ENCODE assay signal across 14 cellular contexts in the genomic region with DNA sequence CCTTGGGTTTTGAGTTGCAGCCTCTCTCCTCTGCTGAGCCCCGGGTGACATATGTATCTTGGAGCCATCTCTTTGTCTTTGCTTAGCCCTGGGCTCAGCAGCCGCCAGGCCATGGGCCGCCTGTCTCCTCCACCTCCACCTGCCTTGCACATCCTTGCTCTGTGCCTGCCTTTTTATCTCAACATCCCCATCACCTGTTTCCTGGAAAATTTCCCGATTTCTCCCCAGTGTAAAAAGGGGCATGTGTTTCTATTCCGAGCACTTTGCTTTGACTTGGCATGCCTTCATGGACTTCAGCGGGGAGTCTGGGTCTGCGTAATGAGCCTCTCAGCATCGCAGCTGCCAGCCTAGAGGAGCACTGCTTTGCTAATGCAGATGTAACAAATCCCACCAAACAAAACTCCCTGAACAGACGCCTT.
DNase-seq lines count a peak whose midpoint lies in the region; ATAC-seq and TF ChIP-seq lines count a peak whose summit lies in the region.
"Had no signal": no experiment of that assay in that cellular context is flagged by ENCODE, and none has a peak within 500 bp of the region (broad histone marks: within the 10 kb centered on the region; RNA-seq: fewer than 3 reads in every experiment).

No MANE protein-coding gene starts in this region.

- in situ Hi-C loops in gastrocnemius medialis (cut with MboI; ENCODE audit: low sequenced_read_pairs in 4 of 4) = no loop called here

- no peak overlapping the region for H3K27ac ChIP-seq in iPS DF 6.9 (ENCODE audit: low read length)
- no peak overlapping the region for H3K27ac ChIP-seq in gastrocnemius medialis
- H3K27ac ChIP-seq: esophagus muscularis mucosa, pancreas, tibial nerve had no signal

- intact Hi-C loops in gastrocnemius medialis (cut with DNase I; ENCODE audit: low total_unique reads) = no loop called here

- TF ChIP-seq CTCF in BE2C (IDR thresholded peaks at IDR 0.05; ENCODE audit: low read depth, low read length) (no peak), gastrocnemius medialis (IDR thresholded peaks at IDR 0.05 in 4 of 5, conservative IDR thresholded peaks at IDR 0.05 in 1 of 5) (no peak)

- no CpG with 5 or more reads among the region's 9 CpGs for WGBS in iPS DF 6.9 (ENCODE audit: insufficient coverage, insufficient read length)

- DNase-seq in BE2C (peak; percentile 61), NCI-H128 (lab: John Stamatoyannopoulos, UW; ENCODE audit: unreplicated experiment) (peak; percentile 74), NCI-H69 (lab: John Stamatoyannopoulos, UW) (peak; percentile 92), iPS DF 6.9 (ENCODE audit: low read depth, low spot score) (peak; percentile 39), gastrocnemius medialis (no peak), NAMALWA (ENCODE audit: low spot score) (no peak), LoVo (ENCODE audit: low spot score) (no peak), NCI-H82 (lab: John Stamatoyannopoulos, UW) (no peak)
- DNase-seq: activated CD8-positive, alpha-beta memory T cell treated with anti-CD3 and anti-CD28 coated beads, Interleukin-2, amount 50 U/mL, for 48 hours; mucosa of descending colon; pancreas; SW 1271 had no signal

- no peaks in the 10 kb centered on the region for H3K36me3 ChIP-seq in BE2C
- no peaks in the 10 kb centered on the region for H3K36me3 ChIP-seq in iPS DF 6.9 (ENCODE audit: control insufficient read depth, insufficient read depth, low read length)
- no peaks in the 10 kb centered on the region for H3K36me3 ChIP-seq in gastrocnemius medialis
- H3K36me3 ChIP-seq: esophagus muscularis mucosa, pancreas, tibial nerve had no signal

- peak overlapping the region; percentile 9; the same call in 1 of the 2 replicates for H3K4me3 ChIP-seq in BE2C (ENCODE audit: low read depth, low read length)
- no peak overlapping the region for H3K4me3 ChIP-seq in iPS DF 6.9 (ENCODE audit: low read length)
- H3K4me3 ChIP-seq in gastrocnemius medialis = no peak overlapping the region
- H3K4me3 ChIP-seq: esophagus muscularis mucosa, mucosa of descending colon, pancreas, tibial nerve had no signal

- TF ChIP-seq POLR2A in gastrocnemius medialis (IDR thresholded peaks at IDR 0.05) = no peak

- peaks cover 3% of the 10 kb centered on the region; the same call in 1 of the 2 replicates for H3K4me1 ChIP-seq in BE2C
- H3K4me1 ChIP-seq in iPS DF 6.9 (ENCODE audit: control insufficient read depth, insufficient read depth, low read length) = peaks cover 1% of the 10 kb centered on the region; the same call in 1 of the 2 replicates
- no peaks in the 10 kb centered on the region for H3K4me1 ChIP-seq in gastrocnemius medialis
- H3K4me1 ChIP-seq: pancreas, tibial nerve had no signal

- no peaks in the 10 kb centered on the region for H3K9me3 ChIP-seq in BE2C
- H3K9me3 ChIP-seq in iPS DF 6.9 (ENCODE audit: control insufficient read depth, insufficient read depth, low read length) = no peaks in the 10 kb centered on the region
- no peaks in the 10 kb centered on the region for H3K9me3 ChIP-seq in gastrocnemius medialis
- H3K9me3 ChIP-seq: esophagus muscularis mucosa, mucosa of descending colon, pancreas, tibial nerve had no signal

- no peaks in the 10 kb centered on the region for H3K27me3 ChIP-seq in BE2C
- H3K27me3 ChIP-seq in iPS DF 6.9 (ENCODE audit: control insufficient read depth, insufficient read depth, low read length) = no peaks in the 10 kb centered on the region
- H3K27me3 ChIP-seq in gastrocnemius medialis = no peaks in the 10 kb centered on the region
- H3K27me3 ChIP-seq: pancreas had no signal

- no peak for ATAC-seq in gastrocnemius medialis
- ATAC-seq: mucosa of descending colon had no signal

Comparison
In these comparisons a context has a peak if more than half of its experiments do, and no peak if none do; other contexts are left out.
1. DNase-seq: peak in BE2C (single experiment), NCI-H128 (single experiment), NCI-H69 (single experiment) and iPS DF 6.9 (single experiment); none in gastrocnemius medialis (0 of 2), NAMALWA (single experiment), LoVo (single experiment) and NCI-H82 (single experiment).